ENCODE assay signal across 1 cellular context in the genomic region with DNA sequence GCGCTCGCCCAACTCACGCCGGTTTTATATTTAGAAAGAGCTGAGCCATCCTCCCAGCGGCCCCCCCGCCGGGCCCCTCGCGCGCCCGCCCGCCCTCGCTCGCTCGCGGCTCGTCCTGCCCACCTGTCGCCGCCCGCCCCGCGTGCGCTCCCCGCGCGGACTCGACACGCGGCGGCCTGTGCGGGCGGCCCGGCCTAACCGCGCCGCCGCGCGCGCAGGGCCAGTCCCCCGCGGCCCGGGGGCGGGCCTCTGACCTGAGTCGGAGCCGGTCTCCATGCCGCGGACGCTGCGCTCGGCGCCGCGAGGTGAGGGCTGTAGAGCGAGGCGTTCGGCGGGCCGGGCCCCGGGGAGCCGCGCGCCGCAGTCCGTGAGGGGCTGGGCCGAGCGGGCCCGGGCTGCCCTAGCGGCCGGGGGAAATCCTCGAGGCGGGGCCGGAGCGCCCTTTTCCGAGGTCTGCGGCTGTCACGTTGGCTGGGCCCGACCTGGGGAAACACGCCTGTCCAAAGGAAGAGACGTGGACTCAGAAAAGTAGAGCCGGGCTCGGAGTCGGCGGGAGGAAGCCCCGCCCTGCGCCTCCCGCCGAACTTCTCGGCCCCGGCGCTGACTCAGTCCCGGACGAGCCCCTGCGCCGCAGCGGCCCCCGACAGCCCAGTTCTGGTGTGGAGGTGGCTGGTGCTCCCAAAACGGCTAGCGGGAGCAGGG.
TF ChIP-seq lines count a peak whose summit lies in the region.

A gene with protein sequence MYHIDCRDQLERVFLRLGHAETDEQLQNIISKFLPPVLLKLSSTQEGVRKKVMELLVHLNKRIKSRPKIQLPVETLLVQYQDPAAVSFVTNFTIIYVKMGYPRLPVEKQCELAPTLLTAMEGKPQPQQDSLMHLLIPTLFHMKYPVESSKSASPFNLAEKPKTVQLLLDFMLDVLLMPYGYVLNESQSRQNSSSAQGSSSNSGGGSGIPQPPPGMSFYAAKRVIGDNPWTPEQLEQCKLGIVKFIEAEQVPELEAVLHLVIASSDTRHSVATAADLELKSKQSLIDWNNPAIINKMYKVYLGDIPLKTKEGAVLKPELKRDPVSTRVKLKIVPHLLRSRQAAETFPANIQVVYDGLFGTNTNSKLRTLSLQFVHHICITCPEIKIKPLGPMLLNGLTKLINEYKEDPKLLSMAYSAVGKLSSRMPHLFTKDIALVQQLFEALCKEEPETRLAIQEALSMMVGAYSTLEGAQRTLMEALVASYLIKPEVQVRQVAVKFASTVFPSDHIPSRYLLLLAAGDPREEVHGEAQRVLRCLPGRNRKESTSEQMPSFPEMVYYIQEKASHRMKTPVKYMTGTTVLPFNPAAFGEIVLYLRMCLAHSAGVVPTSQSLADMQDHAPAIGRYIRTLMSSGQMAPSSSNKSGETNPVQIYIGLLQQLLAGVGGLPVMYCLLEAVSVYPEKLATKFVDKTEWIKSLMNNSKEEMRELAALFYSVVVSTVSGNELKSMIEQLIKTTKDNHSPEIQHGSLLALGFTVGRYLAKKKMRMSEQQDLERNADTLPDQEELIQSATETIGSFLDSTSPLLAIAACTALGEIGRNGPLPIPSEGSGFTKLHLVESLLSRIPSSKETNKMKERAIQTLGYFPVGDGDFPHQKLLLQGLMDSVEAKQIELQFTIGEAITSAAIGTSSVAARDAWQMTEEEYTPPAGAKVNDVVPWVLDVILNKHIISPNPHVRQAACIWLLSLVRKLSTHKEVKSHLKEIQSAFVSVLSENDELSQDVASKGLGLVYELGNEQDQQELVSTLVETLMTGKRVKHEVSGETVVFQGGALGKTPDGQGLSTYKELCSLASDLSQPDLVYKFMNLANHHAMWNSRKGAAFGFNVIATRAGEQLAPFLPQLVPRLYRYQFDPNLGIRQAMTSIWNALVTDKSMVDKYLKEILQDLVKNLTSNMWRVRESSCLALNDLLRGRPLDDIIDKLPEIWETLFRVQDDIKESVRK (N-terminal part only) (minus strand): TSS at position 522 of the 702 bp plus-strand sequence. CDS start 11,465 bp downstream, outside the sequence.

TF ChIP-seq in HEK293, 187 proteins besides CTCF, POLR2A, EP300 and RAD21 (continued from another document and continues in another):
- TF ChIP-seq BCL11A (tag by site-specific recombination; IDR thresholded peaks at IDR 0.05; ENCODE audit: low read depth) = 0 out of 2 replicates have a peak, but pooled peaks have one; percentile 23
- no peak for TF ChIP-seq ZNF544 (tag by site-specific recombination; IDR thresholded peaks at IDR 0.05)
- TF ChIP-seq, protein P1, sequence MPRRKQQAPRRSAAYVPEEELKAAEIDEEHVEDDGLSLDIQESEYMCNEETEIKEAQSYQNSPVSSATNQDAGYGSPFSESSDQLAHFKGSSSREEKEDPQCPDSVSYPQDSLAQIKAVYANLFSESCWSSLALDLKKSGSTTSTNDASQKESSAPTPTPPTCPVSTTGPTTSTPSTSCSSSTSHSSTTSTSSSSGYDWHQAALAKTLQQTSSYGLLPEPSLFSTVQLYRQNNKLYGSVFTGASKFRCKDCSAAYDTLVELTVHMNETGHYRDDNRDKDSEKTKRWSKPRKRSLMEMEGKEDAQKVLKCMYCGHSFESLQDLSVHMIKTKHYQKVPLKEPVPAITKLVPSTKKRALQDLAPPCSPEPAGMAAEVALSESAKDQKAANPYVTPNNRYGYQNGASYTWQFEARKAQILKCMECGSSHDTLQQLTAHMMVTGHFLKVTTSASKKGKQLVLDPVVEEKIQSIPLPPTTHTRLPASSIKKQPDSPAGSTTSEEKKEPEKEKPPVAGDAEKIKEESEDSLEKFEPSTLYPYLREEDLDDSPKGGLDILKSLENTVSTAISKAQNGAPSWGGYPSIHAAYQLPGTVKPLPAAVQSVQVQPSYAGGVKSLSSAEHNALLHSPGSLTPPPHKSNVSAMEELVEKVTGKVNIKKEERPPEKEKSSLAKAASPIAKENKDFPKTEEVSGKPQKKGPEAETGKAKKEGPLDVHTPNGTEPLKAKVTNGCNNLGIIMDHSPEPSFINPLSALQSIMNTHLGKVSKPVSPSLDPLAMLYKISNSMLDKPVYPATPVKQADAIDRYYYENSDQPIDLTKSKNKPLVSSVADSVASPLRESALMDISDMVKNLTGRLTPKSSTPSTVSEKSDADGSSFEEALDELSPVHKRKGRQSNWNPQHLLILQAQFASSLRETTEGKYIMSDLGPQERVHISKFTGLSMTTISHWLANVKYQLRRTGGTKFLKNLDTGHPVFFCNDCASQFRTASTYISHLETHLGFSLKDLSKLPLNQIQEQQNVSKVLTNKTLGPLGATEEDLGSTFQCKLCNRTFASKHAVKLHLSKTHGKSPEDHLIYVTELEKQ (tag by site-specific recombination; IDR thresholded peaks at IDR 0.05; ENCODE audit: borderline replicate concordance) = no peak
- TF ChIP-seq ZNF341 (tag by site-specific recombination; IDR thresholded peaks at IDR 0.05; ENCODE audit: low read depth) = peak; percentile 77
- TF ChIP-seq, protein P2, sequence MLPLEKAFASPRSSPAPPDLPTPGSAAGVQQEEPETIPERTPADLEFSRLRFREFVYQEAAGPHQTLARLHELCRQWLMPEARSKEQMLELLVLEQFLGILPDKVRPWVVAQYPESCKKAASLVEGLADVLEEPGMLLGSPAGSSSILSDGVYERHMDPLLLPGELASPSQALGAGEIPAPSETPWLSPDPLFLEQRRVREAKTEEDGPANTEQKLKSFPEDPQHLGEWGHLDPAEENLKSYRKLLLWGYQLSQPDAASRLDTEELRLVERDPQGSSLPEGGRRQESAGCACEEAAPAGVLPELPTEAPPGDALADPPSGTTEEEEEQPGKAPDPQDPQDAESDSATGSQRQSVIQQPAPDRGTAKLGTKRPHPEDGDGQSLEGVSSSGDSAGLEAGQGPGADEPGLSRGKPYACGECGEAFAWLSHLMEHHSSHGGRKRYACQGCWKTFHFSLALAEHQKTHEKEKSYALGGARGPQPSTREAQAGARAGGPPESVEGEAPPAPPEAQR (tag by site-specific recombination; IDR thresholded peaks at IDR 0.05) = no peak
- no peak for TF ChIP-seq ZNF747 (tag by site-specific recombination; IDR thresholded peaks at IDR 0.05)
- TF ChIP-seq IKZF3 (tag by site-specific recombination; IDR thresholded peaks at IDR 0.05) = 0 out of 2 replicates have a peak, but pooled peaks have one; percentile 25
- no peak for TF ChIP-seq ZNF670 (tag by site-specific recombination; IDR thresholded peaks at IDR 0.05; ENCODE audit: low read depth)
- TF ChIP-seq GFI1B (tag by site-specific recombination; IDR thresholded peaks at IDR 0.05) = no peak
- TF ChIP-seq, protein P3, sequence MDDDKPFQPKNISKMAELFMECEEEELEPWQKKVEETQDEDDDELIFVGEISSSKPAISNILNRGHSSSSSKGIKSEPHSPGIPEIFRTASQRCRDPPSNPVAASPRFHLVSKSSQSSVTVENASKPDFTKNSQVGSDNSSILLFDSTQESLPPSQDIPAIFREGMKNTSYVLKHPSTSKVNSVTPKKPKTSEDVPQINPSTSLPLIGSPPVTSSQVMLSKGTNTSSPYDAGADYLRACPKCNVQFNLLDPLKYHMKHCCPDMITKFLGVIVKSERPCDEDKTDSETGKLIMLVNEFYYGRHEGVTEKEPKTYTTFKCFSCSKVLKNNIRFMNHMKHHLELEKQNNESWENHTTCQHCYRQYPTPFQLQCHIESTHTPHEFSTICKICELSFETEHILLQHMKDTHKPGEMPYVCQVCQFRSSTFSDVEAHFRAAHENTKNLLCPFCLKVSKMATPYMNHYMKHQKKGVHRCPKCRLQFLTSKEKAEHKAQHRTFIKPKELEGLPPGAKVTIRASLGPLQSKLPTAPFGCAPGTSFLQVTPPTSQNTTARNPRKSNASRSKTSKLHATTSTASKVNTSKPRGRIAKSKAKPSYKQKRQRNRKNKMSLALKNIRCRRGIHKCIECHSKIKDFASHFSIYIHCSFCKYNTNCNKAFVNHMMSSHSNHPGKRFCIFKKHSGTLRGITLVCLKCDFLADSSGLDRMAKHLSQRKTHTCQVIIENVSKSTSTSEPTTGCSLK (tag by site-specific recombination; IDR thresholded peaks at IDR 0.05) = no peak
- TF ChIP-seq ZNF416 (tag by site-specific recombination; IDR thresholded peaks at IDR 0.05) = no peak
- TF ChIP-seq, protein P4, sequence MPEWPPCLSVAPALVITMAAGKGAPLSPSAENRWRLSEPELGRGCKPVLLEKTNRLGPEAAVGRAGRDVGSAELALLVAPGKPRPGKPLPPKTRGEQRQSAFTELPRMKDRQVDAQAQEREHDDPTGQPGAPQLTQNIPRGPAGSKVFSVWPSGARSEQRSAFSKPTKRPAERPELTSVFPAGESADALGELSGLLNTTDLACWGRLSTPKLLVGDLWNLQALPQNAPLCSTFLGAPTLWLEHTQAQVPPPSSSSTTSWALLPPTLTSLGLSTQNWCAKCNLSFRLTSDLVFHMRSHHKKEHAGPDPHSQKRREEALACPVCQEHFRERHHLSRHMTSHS (tag by site-specific recombination; IDR thresholded peaks at IDR 0.05) = no peak
- TF ChIP-seq, protein P5, sequence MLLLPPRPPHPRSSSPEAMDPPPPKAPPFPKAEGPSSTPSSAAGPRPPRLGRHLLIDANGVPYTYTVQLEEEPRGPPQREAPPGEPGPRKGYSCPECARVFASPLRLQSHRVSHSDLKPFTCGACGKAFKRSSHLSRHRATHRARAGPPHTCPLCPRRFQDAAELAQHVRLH (tag by site-specific recombination; IDR thresholded peaks at IDR 0.05) = no peak
- TF ChIP-seq ZNF202 (tag by site-specific recombination; IDR thresholded peaks at IDR 0.05; ENCODE audit: borderline replicate concordance) = no peak
- TF ChIP-seq ZNF121 (tag by site-specific recombination; IDR thresholded peaks at IDR 0.05) = no peak
- no peak for TF ChIP-seq ZNF623 (tag by site-specific recombination; IDR thresholded peaks at IDR 0.05)
- TF ChIP-seq ZNF514 (tag by site-specific recombination; IDR thresholded peaks at IDR 0.05) = no peak
- TF ChIP-seq ZNF211 (tag by site-specific recombination; IDR thresholded peaks at IDR 0.05; ENCODE audit: low read depth) = no peak
- TF ChIP-seq ZNF366 (tag by site-specific recombination; conservative IDR thresholded peaks at IDR 0.05) = no peak
- TF ChIP-seq YY1 (tag by site-specific recombination; IDR thresholded peaks at IDR 0.05) = no peak
- TF ChIP-seq ZNF423 (tag by site-specific recombination; IDR thresholded peaks at IDR 0.05) = no peak
- TF ChIP-seq ZNF600 (tag by site-specific recombination; IDR thresholded peaks at IDR 0.05) = 0 out of 2 replicates have a peak, but pooled peaks have one; percentile 39
- TF ChIP-seq ZNF596 (tag by site-specific recombination; IDR thresholded peaks at IDR 0.05) = no peak; the same call in 1 of the 2 replicates
- TF ChIP-seq ZNF660 (tag by site-specific recombination; IDR thresholded peaks at IDR 0.05) = peak; percentile 43; the same call in 1 of the 2 replicates
- TF ChIP-seq, protein P6, sequence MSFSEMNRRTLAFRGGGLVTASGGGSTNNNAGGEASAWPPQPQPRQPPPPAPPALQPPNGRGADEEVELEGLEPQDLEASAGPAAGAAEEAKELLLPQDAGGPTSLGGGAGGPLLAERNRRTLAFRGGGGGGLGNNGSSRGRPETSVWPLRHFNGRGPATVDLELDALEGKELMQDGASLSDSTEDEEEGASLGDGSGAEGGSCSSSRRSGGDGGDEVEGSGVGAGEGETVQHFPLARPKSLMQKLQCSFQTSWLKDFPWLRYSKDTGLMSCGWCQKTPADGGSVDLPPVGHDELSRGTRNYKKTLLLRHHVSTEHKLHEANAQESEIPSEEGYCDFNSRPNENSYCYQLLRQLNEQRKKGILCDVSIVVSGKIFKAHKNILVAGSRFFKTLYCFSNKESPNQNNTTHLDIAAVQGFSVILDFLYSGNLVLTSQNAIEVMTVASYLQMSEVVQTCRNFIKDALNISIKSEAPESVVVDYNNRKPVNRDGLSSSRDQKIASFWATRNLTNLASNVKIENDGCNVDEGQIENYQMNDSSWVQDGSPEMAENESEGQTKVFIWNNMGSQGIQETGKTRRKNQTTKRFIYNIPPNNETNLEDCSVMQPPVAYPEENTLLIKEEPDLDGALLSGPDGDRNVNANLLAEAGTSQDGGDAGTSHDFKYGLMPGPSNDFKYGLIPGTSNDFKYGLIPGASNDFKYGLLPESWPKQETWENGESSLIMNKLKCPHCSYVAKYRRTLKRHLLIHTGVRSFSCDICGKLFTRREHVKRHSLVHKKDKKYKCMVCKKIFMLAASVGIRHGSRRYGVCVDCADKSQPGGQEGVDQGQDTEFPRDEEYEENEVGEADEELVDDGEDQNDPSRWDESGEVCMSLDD (tag by site-specific recombination; IDR thresholded peaks at IDR 0.05) = peak; percentile 46; the same call in 1 of the 2 replicates
- TF ChIP-seq, protein P7, sequence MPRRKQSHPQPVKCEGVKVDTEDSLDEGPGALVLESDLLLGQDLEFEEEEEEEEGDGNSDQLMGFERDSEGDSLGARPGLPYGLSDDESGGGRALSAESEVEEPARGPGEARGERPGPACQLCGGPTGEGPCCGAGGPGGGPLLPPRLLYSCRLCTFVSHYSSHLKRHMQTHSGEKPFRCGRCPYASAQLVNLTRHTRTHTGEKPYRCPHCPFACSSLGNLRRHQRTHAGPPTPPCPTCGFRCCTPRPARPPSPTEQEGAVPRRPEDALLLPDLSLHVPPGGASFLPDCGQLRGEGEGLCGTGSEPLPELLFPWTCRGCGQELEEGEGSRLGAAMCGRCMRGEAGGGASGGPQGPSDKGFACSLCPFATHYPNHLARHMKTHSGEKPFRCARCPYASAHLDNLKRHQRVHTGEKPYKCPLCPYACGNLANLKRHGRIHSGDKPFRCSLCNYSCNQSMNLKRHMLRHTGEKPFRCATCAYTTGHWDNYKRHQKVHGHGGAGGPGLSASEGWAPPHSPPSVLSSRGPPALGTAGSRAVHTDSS (tag by site-specific recombination; IDR thresholded peaks at IDR 0.05) = no peak
- peak; percentile 58 for TF ChIP-seq ZBTB8A (tag by site-specific recombination; IDR thresholded peaks at IDR 0.05)
- no peak for TF ChIP-seq FEZF1 (tag by site-specific recombination; IDR thresholded peaks at IDR 0.05)
- TF ChIP-seq, protein P8, sequence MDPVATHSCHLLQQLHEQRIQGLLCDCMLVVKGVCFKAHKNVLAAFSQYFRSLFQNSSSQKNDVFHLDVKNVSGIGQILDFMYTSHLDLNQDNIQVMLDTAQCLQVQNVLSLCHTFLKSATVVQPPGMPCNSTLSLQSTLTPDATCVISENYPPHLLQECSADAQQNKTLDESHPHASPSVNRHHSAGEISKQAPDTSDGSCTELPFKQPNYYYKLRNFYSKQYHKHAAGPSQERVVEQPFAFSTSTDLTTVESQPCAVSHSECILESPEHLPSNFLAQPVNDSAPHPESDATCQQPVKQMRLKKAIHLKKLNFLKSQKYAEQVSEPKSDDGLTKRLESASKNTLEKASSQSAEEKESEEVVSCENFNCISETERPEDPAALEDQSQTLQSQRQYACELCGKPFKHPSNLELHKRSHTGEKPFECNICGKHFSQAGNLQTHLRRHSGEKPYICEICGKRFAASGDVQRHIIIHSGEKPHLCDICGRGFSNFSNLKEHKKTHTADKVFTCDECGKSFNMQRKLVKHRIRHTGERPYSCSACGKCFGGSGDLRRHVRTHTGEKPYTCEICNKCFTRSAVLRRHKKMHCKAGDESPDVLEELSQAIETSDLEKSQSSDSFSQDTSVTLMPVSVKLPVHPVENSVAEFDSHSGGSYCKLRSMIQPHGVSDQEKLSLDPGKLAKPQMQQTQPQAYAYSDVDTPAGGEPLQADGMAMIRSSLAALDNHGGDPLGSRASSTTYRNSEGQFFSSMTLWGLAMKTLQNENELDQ (tag by site-specific recombination; IDR thresholded peaks at IDR 0.05; ENCODE audit: low read depth) = no peak
- TF ChIP-seq ZNF433 (tag by site-specific recombination; IDR thresholded peaks at IDR 0.05; ENCODE audit: low read depth) = no peak
- no peak for TF ChIP-seq ZNF37A (tag by site-specific recombination; IDR thresholded peaks at IDR 0.05)
- no peak for TF ChIP-seq ZNF473 (tag by site-specific recombination; IDR thresholded peaks at IDR 0.05)
- no peak for TF ChIP-seq SALL2 (tag by site-specific recombination; IDR thresholded peaks at IDR 0.05; ENCODE audit: borderline replicate concordance)
- TF ChIP-seq REPIN1 (tag by site-specific recombination; IDR thresholded peaks at IDR 0.05; ENCODE audit: low read depth) = no peak
- no peak for TF ChIP-seq ZNF776 (tag by site-specific recombination; IDR thresholded peaks at IDR 0.05; ENCODE audit: borderline replicate concordance)
- TF ChIP-seq OVOL3 (tag by site-specific recombination; IDR thresholded peaks at IDR 0.05) = no peak
- no peak for TF ChIP-seq ZNF292 (tag by site-specific recombination; IDR thresholded peaks at IDR 0.05; ENCODE audit: borderline replicate concordance, low read depth)
